In genomic region chr6:143450453-143451362, GRCh38 we compare ENCODE assay signal across 8 cellular contexts. TPM values are rescaled to one million over a fixed set of nuclear protein-coding genes. Genes with fewer than 3 reads are reported as not detected.
DNase-seq lines count a peak whose midpoint lies in the region; ATAC-seq and TF ChIP-seq lines count a peak whose summit lies in the region.

Gene ADAT2 (minus strand): TSS chr6:143450695. CDS start chr6:143450658, 37 bp downstream.
Gene PEX3 (plus strand): TSS chr6:143450805. CDS start chr6:143451043, 238 bp downstream.

- H3K9ac ChIP-seq in mucosa of stomach (ENCODE audit: low read length): peak within 1 kb of the TSS; percentile 85

- H3K4me3 Mint-ChIP-seq in activated T-cell treated with anti-CD3 and anti-CD28 coated beads, Interleukin-2, amount 50 U/mL, for 24 hours: peak within 1 kb of the TSS; percentile 99

- H3K36me3 ChIP-seq in esophagus (ENCODE audit: control insufficient read depth in 2 of 2, insufficient read depth in 2 of 2, low read length in 1 of 2) (no peaks in the 10 kb centered on the region), mucosa of stomach (ENCODE audit: control insufficient read depth, insufficient read depth, low read length) (no peaks in the 10 kb centered on the region)

- ATAC-seq in GM21737 (IDR thresholded peaks at IDR 0.05; ENCODE audit: unreplicated experiment): peak; percentile 98

- H3K27ac ChIP-seq in esophagus (ENCODE audit: low read depth in 2 of 2, low read length in 1 of 2): peak within 1 kb of the TSS; percentile 80 to 89

- H3K27me3 ChIP-seq in esophagus (ENCODE audit: control insufficient read depth in 1 of 2, insufficient read depth in 2 of 2, low read length in 2 of 2) (no peaks in the 10 kb centered on the region), mucosa of stomach (ENCODE audit: control insufficient read depth, insufficient read depth, low read length) (no peaks in the 10 kb centered on the region)

- peaks cover 58% of the 10 kb centered on the region for H3K4me1 Mint-ChIP-seq in activated T-cell treated with anti-CD3 and anti-CD28 coated beads, Interleukin-2, amount 50 U/mL, for 24 hours (ENCODE audit: low read depth)

- WGBS in esophagus, 2 donors: 0% methylated on average over 55 of the region's 55 CpGs

- no peaks in the 10 kb centered on the region for H3K27me3 Mint-ChIP-seq in activated T-cell treated with anti-CD3 and anti-CD28 coated beads, Interleukin-2, amount 50 U/mL, for 24 hours

- peak; percentile 75 for DNase-seq in DMS79 (lab: John Stamatoyannopoulos, UW)
- peak; percentile 60 for DNase-seq in KG1 (lab: John Stamatoyannopoulos, UW)
- DNase-seq in activated T-cell treated with anti-CD3 and anti-CD28 coated beads, Interleukin-2, amount 50 U/mL, for 24 hours: peak; percentile 95
- peak; percentile 93 for DNase-seq in stimulated activated CD8-positive, alpha-beta memory T cell treated with anti-CD3 and anti-CD28 coated beads, Interleukin-4, amount 100 ng/mL, for 48 hours

- peak within 1 kb of the TSS; percentile 99 for H3K27ac Mint-ChIP-seq in activated T-cell treated with anti-CD3 and anti-CD28 coated beads, Interleukin-2, amount 50 U/mL, for 24 hours

- H3K9me3 ChIP-seq in esophagus (ENCODE audit: control insufficient read depth in 2 of 2, insufficient read depth in 1 of 2, low read depth in 1 of 2, low read length in 1 of 2): no peaks in the 10 kb centered on the region
- no peaks in the 10 kb centered on the region for H3K9me3 ChIP-seq in mucosa of stomach (ENCODE audit: control insufficient read depth, low read length)

- H3K4me1 ChIP-seq in esophagus (ENCODE audit: control insufficient read depth in 2 of 2, insufficient read depth in 2 of 2, low read length in 1 of 2) (no peaks in the 10 kb centered on the region), mucosa of stomach (ENCODE audit: control insufficient read depth, insufficient read depth, low read length) (peaks cover 7% of the 10 kb centered on the region)

- H3K9me3 Mint-ChIP-seq in activated T-cell treated with anti-CD3 and anti-CD28 coated beads, Interleukin-2, amount 50 U/mL, for 24 hours: no peaks in the 10 kb centered on the region

- H3K36me3 Mint-ChIP-seq in activated T-cell treated with anti-CD3 and anti-CD28 coated beads, Interleukin-2, amount 50 U/mL, for 24 hours (ENCODE audit: low read depth): peaks cover 60% of the 10 kb centered on the region

- H3K4me3 ChIP-seq in esophagus (ENCODE audit: low read depth in 1 of 2, low read length in 2 of 2) (peak within 1 kb of the TSS; percentile 70 to 84), mucosa of stomach (ENCODE audit: low read length) (peak within 1 kb of the TSS; percentile 73)

TF ChIP-seq in PFSK-1, 5 proteins besides CTCF, POLR2A, EP300 and RAD21:
- TF ChIP-seq FOXP2 (optimal IDR thresholded peaks at IDR 0.05; ENCODE audit: borderline replicate concordance, extremely low read depth, extremely low read length, insufficient read depth) (peak; percentile 48), POLR2AphosphoS5 (IDR thresholded peaks at IDR 0.05; ENCODE audit: low read depth, low read length) (peak; percentile 86), TAF1 (IDR thresholded peaks at IDR 0.05; ENCODE audit: borderline replicate concordance, insufficient read depth, low read length) (peak; percentile 91; the same call in 1 of the 2 replicates), SIN3A (IDR thresholded peaks at IDR 0.05; ENCODE audit: borderline replicate concordance, insufficient read depth, low read length) (no peak), REST (IDR thresholded peaks at IDR 0.05; ENCODE audit: insufficient read depth in 1 of 2, low read depth in 2 of 2, low read length in 2 of 2) (peak; percentile 15 to 61; a peak in 2 of 4 replicates)

RNA-seq across cellular contexts. Expression of gene ADAT2, which starts in this region (rescaled TPM):
- polyA plus RNA-seq in PFSK-1 (2012; ENCODE audit: insufficient read length, low read depth): 11.4 TPM
- polyA plus RNA-seq in esophagus: 10 to 100 TPM in 1 of 2 donors, 1 to 10 TPM in 1; 5.4 to 12.7 TPM

RNA-seq across cellular contexts. Expression of gene PEX3, which starts in this region (rescaled TPM):
- polyA plus RNA-seq in PFSK-1 (2012; ENCODE audit: insufficient read length, low read depth): 19.1 TPM
- polyA plus RNA-seq in esophagus: 10 to 100 TPM; 16.5 to 18.3 TPM

Comparison
In these comparisons a context has a peak if more than half of its experiments do, and no peak if none do; other contexts are left out.
1. Peak in every context shown above with its lines: DNase-seq, ATAC-seq, H3K4me3 ChIP-seq and H3K27ac ChIP-seq.